1 cellular context compared by ENCODE assay signal in the genomic region with DNA sequence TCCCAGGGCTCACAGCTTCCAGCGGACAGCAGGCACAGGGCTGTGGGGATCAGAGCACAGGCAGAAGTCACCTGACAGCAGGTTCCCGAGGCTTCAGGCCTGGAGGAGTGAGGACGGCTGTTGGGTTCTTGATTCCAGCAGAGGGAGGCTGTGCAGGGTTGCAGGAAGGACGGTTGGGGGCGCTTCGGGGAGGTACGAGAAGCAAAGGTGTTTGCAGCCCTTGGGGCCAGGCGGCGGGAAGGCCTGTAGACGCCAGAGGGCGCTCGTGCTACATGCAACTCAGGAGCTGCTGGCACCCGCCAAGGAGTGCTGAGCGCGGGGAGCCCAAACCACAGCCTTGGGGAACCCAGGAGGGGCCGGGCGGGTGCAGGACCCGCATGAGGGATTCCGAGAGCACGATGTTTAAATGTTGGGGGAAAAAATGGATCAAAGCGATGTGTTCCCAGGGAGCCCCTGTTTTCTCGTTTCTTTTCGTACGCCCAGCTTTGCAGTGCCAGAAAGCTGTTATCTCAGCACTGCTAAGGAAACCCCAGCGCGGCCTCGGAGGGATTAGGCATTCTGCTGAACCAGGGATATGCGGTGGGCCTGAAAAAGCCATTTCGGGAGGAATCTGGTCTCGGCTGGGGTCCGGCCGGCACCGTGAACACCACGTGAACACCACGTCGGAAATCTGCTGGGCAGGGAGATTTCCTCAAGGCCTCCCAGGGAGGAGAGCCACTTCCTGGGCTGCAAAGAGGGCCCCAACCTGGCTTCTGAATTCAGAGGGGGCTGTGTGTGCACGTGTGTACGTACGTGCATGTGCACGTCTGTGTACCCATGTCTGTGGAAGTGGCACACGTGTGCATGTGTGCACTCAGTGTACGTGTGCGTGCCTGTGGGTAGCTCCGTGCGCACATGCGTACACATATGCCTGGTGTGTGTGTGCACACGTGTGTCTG.
A peak's percentile ranks its signal among the peaks of the same experiment; 100 is the strongest.
TF ChIP-seq lines count a peak whose summit lies in the region.

No MANE protein-coding gene starts in this region.

TF ChIP-seq in K562, 482 proteins besides CTCF, POLR2A, EP300 and RAD21 (continued from another document and continues in another):
- TF ChIP-seq, protein P1, sequence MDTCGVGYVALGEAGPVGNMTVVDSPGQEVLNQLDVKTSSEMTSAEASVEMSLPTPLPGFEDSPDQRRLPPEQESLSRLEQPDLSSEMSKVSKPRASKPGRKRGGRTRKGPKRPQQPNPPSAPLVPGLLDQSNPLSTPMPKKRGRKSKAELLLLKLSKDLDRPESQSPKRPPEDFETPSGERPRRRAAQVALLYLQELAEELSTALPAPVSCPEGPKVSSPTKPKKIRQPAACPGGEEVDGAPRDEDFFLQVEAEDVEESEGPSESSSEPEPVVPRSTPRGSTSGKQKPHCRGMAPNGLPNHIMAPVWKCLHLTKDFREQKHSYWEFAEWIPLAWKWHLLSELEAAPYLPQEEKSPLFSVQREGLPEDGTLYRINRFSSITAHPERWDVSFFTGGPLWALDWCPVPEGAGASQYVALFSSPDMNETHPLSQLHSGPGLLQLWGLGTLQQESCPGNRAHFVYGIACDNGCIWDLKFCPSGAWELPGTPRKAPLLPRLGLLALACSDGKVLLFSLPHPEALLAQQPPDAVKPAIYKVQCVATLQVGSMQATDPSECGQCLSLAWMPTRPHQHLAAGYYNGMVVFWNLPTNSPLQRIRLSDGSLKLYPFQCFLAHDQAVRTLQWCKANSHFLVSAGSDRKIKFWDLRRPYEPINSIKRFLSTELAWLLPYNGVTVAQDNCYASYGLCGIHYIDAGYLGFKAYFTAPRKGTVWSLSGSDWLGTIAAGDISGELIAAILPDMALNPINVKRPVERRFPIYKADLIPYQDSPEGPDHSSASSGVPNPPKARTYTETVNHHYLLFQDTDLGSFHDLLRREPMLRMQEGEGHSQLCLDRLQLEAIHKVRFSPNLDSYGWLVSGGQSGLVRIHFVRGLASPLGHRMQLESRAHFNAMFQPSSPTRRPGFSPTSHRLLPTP (IDR thresholded peaks at IDR 0.05; ENCODE audit: borderline replicate concordance, extremely low read depth, insufficient read length), result no peak
- TF ChIP-seq ATF7 (IDR thresholded peaks at IDR 0.05) (peak; percentile 68), SPI1 (IDR thresholded peaks at IDR 0.05; ENCODE audit: borderline replicate concordance, low read depth, low read length) (no peak), NEUROD1 (IDR thresholded peaks at IDR 0.05; ENCODE audit: borderline replicate concordance, low read depth, low read length, partially characterized antibody) (peak; percentile 17), KDM1A (IDR thresholded peaks at IDR 0.05) (peak in 1 of 2 experiments; percentile 98; a peak in 2 of 4 replicates), MBD2 (IDR thresholded peaks at IDR 0.05; ENCODE audit: borderline replicate concordance, low read depth) (no peak), EP400 (IDR thresholded peaks at IDR 0.05) (no peak), ELF2 (CRISPR knock-in tag; IDR thresholded peaks at IDR 0.05) (no peak), MAZ (CRISPR knock-in tag; conservative IDR thresholded peaks at IDR 0.05 in 1 of 2, IDR thresholded peaks at IDR 0.05 in 1 of 2) (peak; percentile 65 to 92; a peak in 3 of 4 replicates), STAG1 (CRISPR knock-in tag; IDR thresholded peaks at IDR 0.05; ENCODE audit: borderline replicate concordance) (peak; percentile 100), ARID1B (IDR thresholded peaks at IDR 0.05) (no peak), SMARCA4 (IDR thresholded peaks at IDR 0.05) (no peak), FOXA3 (CRISPR knock-in tag; conservative IDR thresholded peaks at IDR 0.05 in 1 of 2, IDR thresholded peaks at IDR 0.05 in 1 of 2) (peak in 1 of 2 experiments; percentile 61; a peak in 1 of 4 replicates), GABPB1 (CRISPR knock-in tag; IDR thresholded peaks at IDR 0.05) (peak; percentile 71), NR2F6 (CRISPR knock-in tag; IDR thresholded peaks at IDR 0.05) (no peak), MYNN (IDR thresholded peaks at IDR 0.05) (peak; percentile 64; the same call in 1 of the 2 replicates), MYNN (CRISPR knock-in tag; IDR thresholded peaks at IDR 0.05) (no peak), ZNF121 (CRISPR knock-in tag; conservative IDR thresholded peaks at IDR 0.05) (no peak), CBFA2T3 (IDR thresholded peaks at IDR 0.05) (no peak), TCF7L2 (IDR thresholded peaks at IDR 0.05; ENCODE audit: low read depth, low read length) (no peak), CEBPB (tag; IDR thresholded peaks at IDR 0.05) (no peak), ZNF12 (CRISPR knock-in tag; IDR thresholded peaks at IDR 0.05) (no peak), SMC3 (conservative IDR thresholded peaks at IDR 0.05; ENCODE audit: insufficient read depth, low read depth, low read length) (peak; percentile 100)
- TF ChIP-seq, protein P2, sequence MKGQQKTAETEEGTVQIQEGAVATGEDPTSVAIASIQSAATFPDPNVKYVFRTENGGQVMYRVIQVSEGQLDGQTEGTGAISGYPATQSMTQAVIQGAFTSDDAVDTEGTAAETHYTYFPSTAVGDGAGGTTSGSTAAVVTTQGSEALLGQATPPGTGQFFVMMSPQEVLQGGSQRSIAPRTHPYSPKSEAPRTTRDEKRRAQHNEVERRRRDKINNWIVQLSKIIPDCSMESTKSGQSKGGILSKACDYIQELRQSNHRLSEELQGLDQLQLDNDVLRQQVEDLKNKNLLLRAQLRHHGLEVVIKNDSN (CRISPR knock-in tag; IDR thresholded peaks at IDR 0.05), result peak; percentile 59
- TF ChIP-seq, protein P3, sequence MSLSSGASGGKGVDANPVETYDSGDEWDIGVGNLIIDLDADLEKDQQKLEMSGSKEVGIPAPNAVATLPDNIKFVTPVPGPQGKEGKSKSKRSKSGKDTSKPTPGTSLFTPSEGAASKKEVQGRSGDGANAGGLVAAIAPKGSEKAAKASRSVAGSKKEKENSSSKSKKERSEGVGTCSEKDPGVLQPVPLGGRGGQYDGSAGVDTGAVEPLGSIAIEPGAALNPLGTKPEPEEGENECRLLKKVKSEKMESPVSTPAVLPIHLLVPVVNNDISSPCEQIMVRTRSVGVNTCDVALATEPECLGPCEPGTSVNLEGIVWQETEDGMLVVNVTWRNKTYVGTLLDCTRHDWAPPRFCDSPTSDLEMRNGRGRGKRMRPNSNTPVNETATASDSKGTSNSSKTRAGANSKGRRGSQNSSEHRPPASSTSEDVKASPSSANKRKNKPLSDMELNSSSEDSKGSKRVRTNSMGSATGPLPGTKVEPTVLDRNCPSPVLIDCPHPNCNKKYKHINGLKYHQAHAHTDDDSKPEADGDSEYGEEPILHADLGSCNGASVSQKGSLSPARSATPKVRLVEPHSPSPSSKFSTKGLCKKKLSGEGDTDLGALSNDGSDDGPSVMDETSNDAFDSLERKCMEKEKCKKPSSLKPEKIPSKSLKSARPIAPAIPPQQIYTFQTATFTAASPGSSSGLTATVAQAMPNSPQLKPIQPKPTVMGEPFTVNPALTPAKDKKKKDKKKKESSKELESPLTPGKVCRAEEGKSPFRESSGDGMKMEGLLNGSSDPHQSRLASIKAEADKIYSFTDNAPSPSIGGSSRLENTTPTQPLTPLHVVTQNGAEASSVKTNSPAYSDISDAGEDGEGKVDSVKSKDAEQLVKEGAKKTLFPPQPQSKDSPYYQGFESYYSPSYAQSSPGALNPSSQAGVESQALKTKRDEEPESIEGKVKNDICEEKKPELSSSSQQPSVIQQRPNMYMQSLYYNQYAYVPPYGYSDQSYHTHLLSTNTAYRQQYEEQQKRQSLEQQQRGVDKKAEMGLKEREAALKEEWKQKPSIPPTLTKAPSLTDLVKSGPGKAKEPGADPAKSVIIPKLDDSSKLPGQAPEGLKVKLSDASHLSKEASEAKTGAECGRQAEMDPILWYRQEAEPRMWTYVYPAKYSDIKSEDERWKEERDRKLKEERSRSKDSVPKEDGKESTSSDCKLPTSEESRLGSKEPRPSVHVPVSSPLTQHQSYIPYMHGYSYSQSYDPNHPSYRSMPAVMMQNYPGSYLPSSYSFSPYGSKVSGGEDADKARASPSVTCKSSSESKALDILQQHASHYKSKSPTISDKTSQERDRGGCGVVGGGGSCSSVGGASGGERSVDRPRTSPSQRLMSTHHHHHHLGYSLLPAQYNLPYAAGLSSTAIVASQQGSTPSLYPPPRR (CRISPR knock-in tag; IDR thresholded peaks at IDR 0.05; ENCODE audit: borderline replicate concordance), result no peak
- TF ChIP-seq, protein P4, sequence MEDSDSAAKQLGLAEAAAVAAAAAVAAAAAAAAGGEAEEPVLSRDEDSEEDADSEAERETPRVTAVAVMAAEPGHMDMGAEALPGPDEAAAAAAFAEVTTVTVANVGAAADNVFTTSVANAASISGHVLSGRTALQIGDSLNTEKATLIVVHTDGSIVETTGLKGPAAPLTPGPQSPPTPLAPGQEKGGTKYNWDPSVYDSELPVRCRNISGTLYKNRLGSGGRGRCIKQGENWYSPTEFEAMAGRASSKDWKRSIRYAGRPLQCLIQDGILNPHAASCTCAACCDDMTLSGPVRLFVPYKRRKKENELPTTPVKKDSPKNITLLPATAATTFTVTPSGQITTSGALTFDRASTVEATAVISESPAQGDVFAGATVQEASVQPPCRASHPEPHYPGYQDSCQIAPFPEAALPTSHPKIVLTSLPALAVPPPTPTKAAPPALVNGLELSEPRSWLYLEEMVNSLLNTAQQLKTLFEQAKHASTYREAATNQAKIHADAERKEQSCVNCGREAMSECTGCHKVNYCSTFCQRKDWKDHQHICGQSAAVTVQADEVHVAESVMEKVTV (CRISPR knock-in tag; IDR thresholded peaks at IDR 0.05), result peak; percentile 99
- TF ChIP-seq, protein P5, sequence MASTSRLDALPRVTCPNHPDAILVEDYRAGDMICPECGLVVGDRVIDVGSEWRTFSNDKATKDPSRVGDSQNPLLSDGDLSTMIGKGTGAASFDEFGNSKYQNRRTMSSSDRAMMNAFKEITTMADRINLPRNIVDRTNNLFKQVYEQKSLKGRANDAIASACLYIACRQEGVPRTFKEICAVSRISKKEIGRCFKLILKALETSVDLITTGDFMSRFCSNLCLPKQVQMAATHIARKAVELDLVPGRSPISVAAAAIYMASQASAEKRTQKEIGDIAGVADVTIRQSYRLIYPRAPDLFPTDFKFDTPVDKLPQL (IDR thresholded peaks at IDR 0.05; ENCODE audit: extremely low read depth, insufficient read length), result no peak
- TF ChIP-seq, protein P6, sequence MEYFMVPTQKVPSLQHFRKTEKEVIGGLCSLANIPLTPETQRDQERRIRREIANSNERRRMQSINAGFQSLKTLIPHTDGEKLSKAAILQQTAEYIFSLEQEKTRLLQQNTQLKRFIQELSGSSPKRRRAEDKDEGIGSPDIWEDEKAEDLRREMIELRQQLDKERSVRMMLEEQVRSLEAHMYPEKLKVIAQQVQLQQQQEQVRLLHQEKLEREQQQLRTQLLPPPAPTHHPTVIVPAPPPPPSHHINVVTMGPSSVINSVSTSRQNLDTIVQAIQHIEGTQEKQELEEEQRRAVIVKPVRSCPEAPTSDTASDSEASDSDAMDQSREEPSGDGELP (CRISPR knock-in tag; IDR thresholded peaks at IDR 0.05; ENCODE audit: borderline replicate concordance), result peak; percentile 84
- TF ChIP-seq, protein P7, sequence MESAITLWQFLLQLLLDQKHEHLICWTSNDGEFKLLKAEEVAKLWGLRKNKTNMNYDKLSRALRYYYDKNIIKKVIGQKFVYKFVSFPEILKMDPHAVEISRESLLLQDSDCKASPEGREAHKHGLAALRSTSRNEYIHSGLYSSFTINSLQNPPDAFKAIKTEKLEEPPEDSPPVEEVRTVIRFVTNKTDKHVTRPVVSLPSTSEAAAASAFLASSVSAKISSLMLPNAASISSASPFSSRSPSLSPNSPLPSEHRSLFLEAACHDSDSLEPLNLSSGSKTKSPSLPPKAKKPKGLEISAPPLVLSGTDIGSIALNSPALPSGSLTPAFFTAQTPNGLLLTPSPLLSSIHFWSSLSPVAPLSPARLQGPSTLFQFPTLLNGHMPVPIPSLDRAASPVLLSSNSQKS (CRISPR knock-in tag; IDR thresholded peaks at IDR 0.05), result no peak
- TF ChIP-seq, protein P8, sequence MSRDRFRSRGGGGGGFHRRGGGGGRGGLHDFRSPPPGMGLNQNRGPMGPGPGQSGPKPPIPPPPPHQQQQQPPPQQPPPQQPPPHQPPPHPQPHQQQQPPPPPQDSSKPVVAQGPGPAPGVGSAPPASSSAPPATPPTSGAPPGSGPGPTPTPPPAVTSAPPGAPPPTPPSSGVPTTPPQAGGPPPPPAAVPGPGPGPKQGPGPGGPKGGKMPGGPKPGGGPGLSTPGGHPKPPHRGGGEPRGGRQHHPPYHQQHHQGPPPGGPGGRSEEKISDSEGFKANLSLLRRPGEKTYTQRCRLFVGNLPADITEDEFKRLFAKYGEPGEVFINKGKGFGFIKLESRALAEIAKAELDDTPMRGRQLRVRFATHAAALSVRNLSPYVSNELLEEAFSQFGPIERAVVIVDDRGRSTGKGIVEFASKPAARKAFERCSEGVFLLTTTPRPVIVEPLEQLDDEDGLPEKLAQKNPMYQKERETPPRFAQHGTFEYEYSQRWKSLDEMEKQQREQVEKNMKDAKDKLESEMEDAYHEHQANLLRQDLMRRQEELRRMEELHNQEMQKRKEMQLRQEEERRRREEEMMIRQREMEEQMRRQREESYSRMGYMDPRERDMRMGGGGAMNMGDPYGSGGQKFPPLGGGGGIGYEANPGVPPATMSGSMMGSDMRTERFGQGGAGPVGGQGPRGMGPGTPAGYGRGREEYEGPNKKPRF (IDR thresholded peaks at IDR 0.05; ENCODE audit: low read depth, low read length), result no peak
- TF ChIP-seq, protein P9, sequence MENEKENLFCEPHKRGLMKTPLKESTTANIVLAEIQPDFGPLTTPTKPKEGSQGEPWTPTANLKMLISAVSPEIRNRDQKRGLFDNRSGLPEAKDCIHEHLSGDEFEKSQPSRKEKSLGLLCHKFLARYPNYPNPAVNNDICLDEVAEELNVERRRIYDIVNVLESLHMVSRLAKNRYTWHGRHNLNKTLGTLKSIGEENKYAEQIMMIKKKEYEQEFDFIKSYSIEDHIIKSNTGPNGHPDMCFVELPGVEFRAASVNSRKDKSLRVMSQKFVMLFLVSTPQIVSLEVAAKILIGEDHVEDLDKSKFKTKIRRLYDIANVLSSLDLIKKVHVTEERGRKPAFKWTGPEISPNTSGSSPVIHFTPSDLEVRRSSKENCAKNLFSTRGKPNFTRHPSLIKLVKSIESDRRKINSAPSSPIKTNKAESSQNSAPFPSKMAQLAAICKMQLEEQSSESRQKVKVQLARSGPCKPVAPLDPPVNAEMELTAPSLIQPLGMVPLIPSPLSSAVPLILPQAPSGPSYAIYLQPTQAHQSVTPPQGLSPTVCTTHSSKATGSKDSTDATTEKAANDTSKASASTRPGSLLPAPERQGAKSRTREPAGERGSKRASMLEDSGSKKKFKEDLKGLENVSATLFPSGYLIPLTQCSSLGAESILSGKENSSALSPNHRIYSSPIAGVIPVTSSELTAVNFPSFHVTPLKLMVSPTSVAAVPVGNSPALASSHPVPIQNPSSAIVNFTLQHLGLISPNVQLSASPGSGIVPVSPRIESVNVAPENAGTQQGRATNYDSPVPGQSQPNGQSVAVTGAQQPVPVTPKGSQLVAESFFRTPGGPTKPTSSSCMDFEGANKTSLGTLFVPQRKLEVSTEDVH (IDR thresholded peaks at IDR 0.05; ENCODE audit: low read depth, partially characterized antibody), result peak; percentile 54
- TF ChIP-seq, protein P10, sequence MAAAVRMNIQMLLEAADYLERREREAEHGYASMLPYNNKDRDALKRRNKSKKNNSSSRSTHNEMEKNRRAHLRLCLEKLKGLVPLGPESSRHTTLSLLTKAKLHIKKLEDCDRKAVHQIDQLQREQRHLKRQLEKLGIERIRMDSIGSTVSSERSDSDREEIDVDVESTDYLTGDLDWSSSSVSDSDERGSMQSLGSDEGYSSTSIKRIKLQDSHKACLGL (CRISPR knock-in tag; IDR thresholded peaks at IDR 0.05; ENCODE audit: borderline replicate concordance, poor library complexity, severe bottlenecking), result no peak
- TF ChIP-seq, protein P11, sequence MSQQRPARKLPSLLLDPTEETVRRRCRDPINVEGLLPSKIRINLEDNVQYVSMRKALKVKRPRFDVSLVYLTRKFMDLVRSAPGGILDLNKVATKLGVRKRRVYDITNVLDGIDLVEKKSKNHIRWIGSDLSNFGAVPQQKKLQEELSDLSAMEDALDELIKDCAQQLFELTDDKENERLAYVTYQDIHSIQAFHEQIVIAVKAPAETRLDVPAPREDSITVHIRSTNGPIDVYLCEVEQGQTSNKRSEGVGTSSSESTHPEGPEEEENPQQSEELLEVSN (IDR thresholded peaks at IDR 0.05; ENCODE audit: borderline replicate concordance in 1 of 2, extremely low read depth in 1 of 2, insufficient read depth in 1 of 2, insufficient read length in 1 of 2, low read depth in 1 of 2, low read length in 1 of 2, poor library complexity in 1 of 2, severe bottlenecking in 1 of 2), result peak in 1 of 2 experiments; percentile 58
